Comparison of ENCODE assay signal across 1 cellular context in the genomic region with DNA sequence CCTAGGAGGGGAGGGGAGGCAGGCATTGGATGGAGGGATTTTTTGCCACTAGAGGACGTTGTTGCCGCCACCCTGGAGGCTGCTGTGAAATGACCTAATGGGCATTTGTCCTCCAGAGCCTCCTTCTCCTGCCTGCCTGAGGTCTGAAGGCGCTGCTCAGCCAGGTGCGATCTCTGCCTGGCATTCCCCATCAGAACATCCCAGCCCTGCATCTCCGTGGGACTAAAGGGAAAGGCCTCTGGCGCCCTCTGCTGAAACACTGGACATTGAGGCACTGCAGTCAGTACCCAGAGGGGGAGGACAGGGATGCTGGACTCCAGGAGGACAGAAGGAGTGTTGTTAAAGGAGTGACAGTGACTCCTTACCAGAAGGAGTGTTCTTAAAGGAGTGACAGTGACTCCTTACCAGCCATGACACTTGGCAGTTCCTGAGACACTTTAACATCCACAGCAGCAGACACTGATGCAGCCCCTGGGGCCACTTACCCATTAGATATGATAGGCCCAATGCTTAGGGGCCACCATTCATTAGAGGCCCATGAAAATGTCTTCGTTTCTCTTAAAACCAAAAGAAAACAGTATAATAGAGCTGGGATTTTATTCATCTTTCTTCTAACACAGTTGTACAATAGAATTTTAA.
TF ChIP-seq lines count a peak whose summit lies in the region.

No MANE protein-coding gene starts in this region.

TF ChIP-seq in HepG2, 621 proteins besides CTCF, POLR2A, EP300 and RAD21 (continued from another document and continues in another):
- TF ChIP-seq ZBTB4 (CRISPR knock-in tag; IDR thresholded peaks at IDR 0.05; ENCODE audit: borderline replicate concordance) (no peak), TEAD2 (CRISPR knock-in tag; IDR thresholded peaks at IDR 0.05) (no peak), SMAD3 (CRISPR knock-in tag; IDR thresholded peaks at IDR 0.05) (no peak), NFYC (CRISPR knock-in tag; IDR thresholded peaks at IDR 0.05) (no peak), SAP130 (CRISPR knock-in tag; IDR thresholded peaks at IDR 0.05; ENCODE audit: low read depth) (peak; percentile 18; the same call in 1 of the 2 replicates), AKAP8 (CRISPR knock-in tag; IDR thresholded peaks at IDR 0.05) (no peak), ZNF607 (CRISPR knock-in tag; IDR thresholded peaks at IDR 0.05; ENCODE audit: borderline replicate concordance) (no peak), ZNF615 (CRISPR knock-in tag; IDR thresholded peaks at IDR 0.05; ENCODE audit: borderline replicate concordance) (no peak), CERS6 (CRISPR knock-in tag; IDR thresholded peaks at IDR 0.05) (no peak), PHB2 (IDR thresholded peaks at IDR 0.05; ENCODE audit: partially characterized antibody) (no peak), ZNF773 (CRISPR knock-in tag; IDR thresholded peaks at IDR 0.05; ENCODE audit: borderline replicate concordance) (no peak), ZNF589 (CRISPR knock-in tag; conservative IDR thresholded peaks at IDR 0.05) (no peak), POGZ (CRISPR knock-in tag; IDR thresholded peaks at IDR 0.05) (no peak), ZNF282 (IDR thresholded peaks at IDR 0.05; ENCODE audit: partially characterized antibody) (no peak), FOSL2 (CRISPR knock-in tag; IDR thresholded peaks at IDR 0.05) (no peak), SNAI1 (CRISPR knock-in tag; IDR thresholded peaks at IDR 0.05; ENCODE audit: borderline replicate concordance) (no peak), RFXANK (CRISPR knock-in tag; IDR thresholded peaks at IDR 0.05) (no peak), ZNF138 (CRISPR knock-in tag; IDR thresholded peaks at IDR 0.05; ENCODE audit: low read depth) (no peak), FOXO1 (CRISPR knock-in tag; IDR thresholded peaks at IDR 0.05) (peak; percentile 48; the same call in 1 of the 2 replicates), ZNF556 (CRISPR knock-in tag; IDR thresholded peaks at IDR 0.05; ENCODE audit: borderline replicate concordance) (no peak), SOX13 (IDR thresholded peaks at IDR 0.05) (no peak), SOX13 (CRISPR knock-in tag; conservative IDR thresholded peaks at IDR 0.05 in 1 of 2, IDR thresholded peaks at IDR 0.05 in 1 of 2) (0 out of 4 replicates have a peak, but pooled peaks of 1 of the 2 experiments have one; percentile 12), IRF2 (CRISPR knock-in tag; IDR thresholded peaks at IDR 0.05) (peak; percentile 46; the same call in 1 of the 2 replicates), SMAD1 (CRISPR knock-in tag; IDR thresholded peaks at IDR 0.05; ENCODE audit: borderline replicate concordance, low read depth) (no peak), CEBPG (CRISPR knock-in tag; IDR thresholded peaks at IDR 0.05) (no peak), AGO1 (IDR thresholded peaks at IDR 0.05; ENCODE audit: low read depth, low read length, poor library complexity, severe bottlenecking) (no peak), KAT8 (CRISPR knock-in tag; IDR thresholded peaks at IDR 0.05) (no peak), SMARCE1 (IDR thresholded peaks at IDR 0.05; ENCODE audit: borderline replicate concordance) (no peak)
- TF ChIP-seq, protein P1, sequence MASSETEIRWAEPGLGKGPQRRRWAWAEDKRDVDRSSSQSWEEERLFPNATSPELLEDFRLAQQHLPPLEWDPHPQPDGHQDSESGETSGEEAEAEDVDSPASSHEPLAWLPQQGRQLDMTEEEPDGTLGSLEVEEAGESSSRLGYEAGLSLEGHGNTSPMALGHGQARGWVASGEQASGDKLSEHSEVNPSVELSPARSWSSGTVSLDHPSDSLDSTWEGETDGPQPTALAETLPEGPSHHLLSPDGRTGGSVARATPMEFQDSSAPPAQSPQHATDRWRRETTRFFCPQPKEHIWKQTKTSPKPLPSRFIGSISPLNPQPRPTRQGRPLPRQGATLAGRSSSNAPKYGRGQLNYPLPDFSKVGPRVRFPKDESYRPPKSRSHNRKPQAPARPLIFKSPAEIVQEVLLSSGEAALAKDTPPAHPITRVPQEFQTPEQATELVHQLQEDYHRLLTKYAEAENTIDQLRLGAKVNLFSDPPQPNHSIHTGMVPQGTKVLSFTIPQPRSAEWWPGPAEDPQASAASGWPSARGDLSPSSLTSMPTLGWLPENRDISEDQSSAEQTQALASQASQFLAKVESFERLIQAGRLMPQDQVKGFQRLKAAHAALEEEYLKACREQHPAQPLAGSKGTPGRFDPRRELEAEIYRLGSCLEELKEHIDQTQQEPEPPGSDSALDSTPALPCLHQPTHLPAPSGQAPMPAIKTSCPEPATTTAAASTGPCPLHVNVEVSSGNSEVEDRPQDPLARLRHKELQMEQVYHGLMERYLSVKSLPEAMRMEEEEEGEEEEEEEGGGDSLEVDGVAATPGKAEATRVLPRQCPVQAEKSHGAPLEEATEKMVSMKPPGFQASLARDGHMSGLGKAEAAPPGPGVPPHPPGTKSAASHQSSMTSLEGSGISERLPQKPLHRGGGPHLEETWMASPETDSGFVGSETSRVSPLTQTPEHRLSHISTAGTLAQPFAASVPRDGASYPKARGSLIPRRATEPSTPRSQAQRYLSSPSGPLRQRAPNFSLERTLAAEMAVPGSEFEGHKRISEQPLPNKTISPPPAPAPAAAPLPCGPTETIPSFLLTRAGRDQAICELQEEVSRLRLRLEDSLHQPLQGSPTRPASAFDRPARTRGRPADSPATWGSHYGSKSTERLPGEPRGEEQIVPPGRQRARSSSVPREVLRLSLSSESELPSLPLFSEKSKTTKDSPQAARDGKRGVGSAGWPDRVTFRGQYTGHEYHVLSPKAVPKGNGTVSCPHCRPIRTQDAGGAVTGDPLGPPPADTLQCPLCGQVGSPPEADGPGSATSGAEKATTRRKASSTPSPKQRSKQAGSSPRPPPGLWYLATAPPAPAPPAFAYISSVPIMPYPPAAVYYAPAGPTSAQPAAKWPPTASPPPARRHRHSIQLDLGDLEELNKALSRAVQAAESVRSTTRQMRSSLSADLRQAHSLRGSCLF (CRISPR knock-in tag; IDR thresholded peaks at IDR 0.05; ENCODE audit: borderline replicate concordance), result no peak
- TF ChIP-seq, protein P2, sequence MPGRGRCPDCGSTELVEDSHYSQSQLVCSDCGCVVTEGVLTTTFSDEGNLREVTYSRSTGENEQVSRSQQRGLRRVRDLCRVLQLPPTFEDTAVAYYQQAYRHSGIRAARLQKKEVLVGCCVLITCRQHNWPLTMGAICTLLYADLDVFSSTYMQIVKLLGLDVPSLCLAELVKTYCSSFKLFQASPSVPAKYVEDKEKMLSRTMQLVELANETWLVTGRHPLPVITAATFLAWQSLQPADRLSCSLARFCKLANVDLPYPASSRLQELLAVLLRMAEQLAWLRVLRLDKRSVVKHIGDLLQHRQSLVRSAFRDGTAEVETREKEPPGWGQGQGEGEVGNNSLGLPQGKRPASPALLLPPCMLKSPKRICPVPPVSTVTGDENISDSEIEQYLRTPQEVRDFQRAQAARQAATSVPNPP (CRISPR knock-in tag; IDR thresholded peaks at IDR 0.05), result no peak
- TF ChIP-seq, protein P3, sequence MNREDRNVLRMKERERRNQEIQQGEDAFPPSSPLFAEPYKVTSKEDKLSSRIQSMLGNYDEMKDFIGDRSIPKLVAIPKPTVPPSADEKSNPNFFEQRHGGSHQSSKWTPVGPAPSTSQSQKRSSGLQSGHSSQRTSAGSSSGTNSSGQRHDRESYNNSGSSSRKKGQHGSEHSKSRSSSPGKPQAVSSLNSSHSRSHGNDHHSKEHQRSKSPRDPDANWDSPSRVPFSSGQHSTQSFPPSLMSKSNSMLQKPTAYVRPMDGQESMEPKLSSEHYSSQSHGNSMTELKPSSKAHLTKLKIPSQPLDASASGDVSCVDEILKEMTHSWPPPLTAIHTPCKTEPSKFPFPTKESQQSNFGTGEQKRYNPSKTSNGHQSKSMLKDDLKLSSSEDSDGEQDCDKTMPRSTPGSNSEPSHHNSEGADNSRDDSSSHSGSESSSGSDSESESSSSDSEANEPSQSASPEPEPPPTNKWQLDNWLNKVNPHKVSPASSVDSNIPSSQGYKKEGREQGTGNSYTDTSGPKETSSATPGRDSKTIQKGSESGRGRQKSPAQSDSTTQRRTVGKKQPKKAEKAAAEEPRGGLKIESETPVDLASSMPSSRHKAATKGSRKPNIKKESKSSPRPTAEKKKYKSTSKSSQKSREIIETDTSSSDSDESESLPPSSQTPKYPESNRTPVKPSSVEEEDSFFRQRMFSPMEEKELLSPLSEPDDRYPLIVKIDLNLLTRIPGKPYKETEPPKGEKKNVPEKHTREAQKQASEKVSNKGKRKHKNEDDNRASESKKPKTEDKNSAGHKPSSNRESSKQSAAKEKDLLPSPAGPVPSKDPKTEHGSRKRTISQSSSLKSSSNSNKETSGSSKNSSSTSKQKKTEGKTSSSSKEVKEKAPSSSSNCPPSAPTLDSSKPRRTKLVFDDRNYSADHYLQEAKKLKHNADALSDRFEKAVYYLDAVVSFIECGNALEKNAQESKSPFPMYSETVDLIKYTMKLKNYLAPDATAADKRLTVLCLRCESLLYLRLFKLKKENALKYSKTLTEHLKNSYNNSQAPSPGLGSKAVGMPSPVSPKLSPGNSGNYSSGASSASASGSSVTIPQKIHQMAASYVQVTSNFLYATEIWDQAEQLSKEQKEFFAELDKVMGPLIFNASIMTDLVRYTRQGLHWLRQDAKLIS (CRISPR knock-in tag; IDR thresholded peaks at IDR 0.05), result no peak
- TF ChIP-seq, protein P4, sequence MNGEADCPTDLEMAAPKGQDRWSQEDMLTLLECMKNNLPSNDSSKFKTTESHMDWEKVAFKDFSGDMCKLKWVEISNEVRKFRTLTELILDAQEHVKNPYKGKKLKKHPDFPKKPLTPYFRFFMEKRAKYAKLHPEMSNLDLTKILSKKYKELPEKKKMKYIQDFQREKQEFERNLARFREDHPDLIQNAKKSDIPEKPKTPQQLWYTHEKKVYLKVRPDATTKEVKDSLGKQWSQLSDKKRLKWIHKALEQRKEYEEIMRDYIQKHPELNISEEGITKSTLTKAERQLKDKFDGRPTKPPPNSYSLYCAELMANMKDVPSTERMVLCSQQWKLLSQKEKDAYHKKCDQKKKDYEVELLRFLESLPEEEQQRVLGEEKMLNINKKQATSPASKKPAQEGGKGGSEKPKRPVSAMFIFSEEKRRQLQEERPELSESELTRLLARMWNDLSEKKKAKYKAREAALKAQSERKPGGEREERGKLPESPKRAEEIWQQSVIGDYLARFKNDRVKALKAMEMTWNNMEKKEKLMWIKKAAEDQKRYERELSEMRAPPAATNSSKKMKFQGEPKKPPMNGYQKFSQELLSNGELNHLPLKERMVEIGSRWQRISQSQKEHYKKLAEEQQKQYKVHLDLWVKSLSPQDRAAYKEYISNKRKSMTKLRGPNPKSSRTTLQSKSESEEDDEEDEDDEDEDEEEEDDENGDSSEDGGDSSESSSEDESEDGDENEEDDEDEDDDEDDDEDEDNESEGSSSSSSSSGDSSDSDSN (CRISPR knock-in tag; IDR thresholded peaks at IDR 0.05), result 0 out of 2 replicates have a peak, but pooled peaks have one; percentile 28
- TF ChIP-seq, protein P5, sequence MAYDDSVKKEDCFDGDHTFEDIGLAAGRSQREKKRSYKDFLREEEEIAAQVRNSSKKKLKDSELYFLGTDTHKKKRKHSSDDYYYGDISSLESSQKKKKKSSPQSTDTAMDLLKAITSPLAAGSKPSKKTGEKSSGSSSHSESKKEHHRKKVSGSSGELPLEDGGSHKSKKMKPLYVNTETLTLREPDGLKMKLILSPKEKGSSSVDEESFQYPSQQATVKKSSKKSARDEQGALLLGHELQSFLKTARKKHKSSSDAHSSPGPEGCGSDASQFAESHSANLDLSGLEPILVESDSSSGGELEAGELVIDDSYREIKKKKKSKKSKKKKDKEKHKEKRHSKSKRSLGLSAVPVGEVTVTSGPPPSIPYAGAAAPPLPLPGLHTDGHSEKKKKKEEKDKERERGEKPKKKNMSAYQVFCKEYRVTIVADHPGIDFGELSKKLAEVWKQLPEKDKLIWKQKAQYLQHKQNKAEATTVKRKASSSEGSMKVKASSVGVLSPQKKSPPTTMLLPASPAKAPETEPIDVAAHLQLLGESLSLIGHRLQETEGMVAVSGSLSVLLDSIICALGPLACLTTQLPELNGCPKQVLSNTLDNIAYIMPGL (CRISPR knock-in tag; IDR thresholded peaks at IDR 0.05; ENCODE audit: borderline replicate concordance in 1 of 2, low read depth in 1 of 2), result peak in 1 of 2 experiments; percentile 61; a peak in 1 of 4 replicates
- TF ChIP-seq, protein P6, sequence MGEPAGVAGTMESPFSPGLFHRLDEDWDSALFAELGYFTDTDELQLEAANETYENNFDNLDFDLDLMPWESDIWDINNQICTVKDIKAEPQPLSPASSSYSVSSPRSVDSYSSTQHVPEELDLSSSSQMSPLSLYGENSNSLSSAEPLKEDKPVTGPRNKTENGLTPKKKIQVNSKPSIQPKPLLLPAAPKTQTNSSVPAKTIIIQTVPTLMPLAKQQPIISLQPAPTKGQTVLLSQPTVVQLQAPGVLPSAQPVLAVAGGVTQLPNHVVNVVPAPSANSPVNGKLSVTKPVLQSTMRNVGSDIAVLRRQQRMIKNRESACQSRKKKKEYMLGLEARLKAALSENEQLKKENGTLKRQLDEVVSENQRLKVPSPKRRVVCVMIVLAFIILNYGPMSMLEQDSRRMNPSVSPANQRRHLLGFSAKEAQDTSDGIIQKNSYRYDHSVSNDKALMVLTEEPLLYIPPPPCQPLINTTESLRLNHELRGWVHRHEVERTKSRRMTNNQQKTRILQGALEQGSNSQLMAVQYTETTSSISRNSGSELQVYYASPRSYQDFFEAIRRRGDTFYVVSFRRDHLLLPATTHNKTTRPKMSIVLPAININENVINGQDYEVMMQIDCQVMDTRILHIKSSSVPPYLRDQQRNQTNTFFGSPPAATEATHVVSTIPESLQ (CRISPR knock-in tag; conservative IDR thresholded peaks at IDR 0.05), result no peak
